Comparison of ENCODE assay signal across 30 cellular contexts in genomic region chr5:173997331-173997730, GRCh38. TPM values are rescaled to one million over a fixed set of nuclear protein-coding genes. Genes with fewer than 3 reads are reported as not detected.
"Had no signal": no experiment of that assay in that cellular context is flagged by ENCODE, and none has a peak within 500 bp of the region (broad histone marks: within the 10 kb centered on the region; RNA-seq: fewer than 3 reads in every experiment).

No MANE protein-coding gene starts in this region.

- H3K4me1 ChIP-seq: adrenal gland, breast epithelium had no signal

- H3K4me2 ChIP-seq: KMS-11 had no signal

- H3K9ac ChIP-seq: KMS-11 had no signal

- H3K36me3 ChIP-seq: adrenal gland, breast epithelium had no signal

- DNase-seq: activated CD4-positive, alpha-beta T cell treated with anti-CD3 and anti-CD28 coated beads for 4 hours; activated CD8-positive, alpha-beta memory T cell treated with anti-CD3 and anti-CD28 coated beads, Interleukin-2, amount 50 U/mL, for 4 hours; activated CD8-positive, alpha-beta T cell treated with anti-CD3 and anti-CD28 coated beads for 36 hours; activated naive CD4-positive, alpha-beta T cell treated with anti-CD3 and anti-CD28 coated beads, Interleukin-2, amount 50 U/mL, for 16 hours; activated naive CD8-positive, alpha-beta T cell treated with anti-CD3 and anti-CD28 coated beads, Interleukin-2, amount 10 ng/mL, durations not matched to agents 7 days and 5 days; activated T-cell treated with anti-CD3 and anti-CD28 coated beads, Interleukin-2, amount 50 U/mL, for 72 hours; adrenal gland; anterior cingulate cortex; caudate nucleus; NCI-H1092 treated with DMSO at 0.1 percent for 48 hours; NCI-H1417 treated with DMSO at 0.1 percent for 48 hours; NCI-H1694; NCI-H2029; NCI-H2107; NCI-H2171 treated with DMSO at 0.1 percent for 48 hours; NCI-H226; NCI-H510A; NCI-H526 treated with DMSO at 0.1 percent for 48 hours; NCI-H82; SHP77; T-cell; T-helper 2 cell; T1000 had no signal

- H3K27me3 ChIP-seq: adrenal gland had no signal

- H3K9me3 ChIP-seq: adrenal gland, breast epithelium had no signal

- ATAC-seq: activated CD4-positive, CD25-positive, alpha-beta regulatory T cell treated with anti-CD3 and anti-CD28 coated beads, Interleukin-2, amount 50 U/mL, for 24 hours; activated CD8-positive, alpha-beta T cell treated with anti-CD3 and anti-CD28 coated beads for 36 hours; activated T-cell treated with anti-CD3 and anti-CD28 coated beads, Interleukin-2, amount 50 U/mL, for 72 hours; Panc1; T-cell had no signal

- H3K27ac ChIP-seq: adrenal gland, breast epithelium, KMS-11, RWPE1 had no signal

- H3K4me3 ChIP-seq: adrenal gland, breast epithelium had no signal

RNA-seq across cellular contexts. Expression of gene C5orf47, which starts 8.4 kb away (rescaled TPM):
- total RNA-seq: activated CD8-positive, alpha-beta T cell treated with anti-CD3 and anti-CD28 coated beads for 36 hours; activated naive CD8-positive, alpha-beta T cell treated with anti-CD3 and anti-CD28 coated beads, Interleukin-2, amount 10 ng/mL, durations not matched to agents 7 days and 5 days; activated T-cell treated with anti-CD3 and anti-CD28 coated beads, Interleukin-2, amount 50 U/mL, for 72 hours; breast epithelium; MCF 10A; OCI-LY7; T-cell had no signal

RNA-seq across cellular contexts. Expression of gene NSG2, which starts 48.2 kb away (rescaled TPM):
- total RNA-seq: activated CD8-positive, alpha-beta T cell treated with anti-CD3 and anti-CD28 coated beads for 36 hours; activated naive CD8-positive, alpha-beta T cell treated with anti-CD3 and anti-CD28 coated beads, Interleukin-2, amount 10 ng/mL, durations not matched to agents 7 days and 5 days; activated T-cell treated with anti-CD3 and anti-CD28 coated beads, Interleukin-2, amount 50 U/mL, for 72 hours; breast epithelium; MCF 10A; OCI-LY7; T-cell had no signal
